23 cellular contexts compared by ENCODE assay signal in the genomic region with DNA sequence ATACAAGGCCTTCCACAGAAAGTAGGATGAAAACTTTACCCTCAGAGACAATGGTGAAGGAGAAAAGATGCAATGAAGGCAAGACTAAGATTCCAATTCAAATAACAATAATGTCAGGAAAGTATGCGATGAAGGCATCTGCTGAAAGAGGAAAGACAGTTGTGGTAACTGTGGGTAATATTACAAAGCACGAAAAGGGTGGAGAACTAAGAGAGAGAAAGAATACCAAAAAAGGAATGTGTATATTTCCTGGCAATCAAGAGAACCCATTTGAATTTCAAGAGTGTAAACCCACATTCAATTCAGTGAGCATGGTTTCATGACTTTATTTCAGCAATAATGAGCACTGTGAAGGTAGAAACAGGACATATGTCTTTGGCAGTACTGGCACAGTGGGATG.
A peak's percentile ranks its signal among the peaks of the same experiment; 100 is the strongest.
DNase-seq lines count a peak whose midpoint lies in the region; ATAC-seq and TF ChIP-seq lines count a peak whose summit lies in the region.
"Had no signal": no experiment of that assay in that cellular context is flagged by ENCODE, and none has a peak within 500 bp of the region (broad histone marks: within the 10 kb centered on the region; RNA-seq: fewer than 3 reads in every experiment).

No MANE protein-coding gene starts in this region.

- 49 to 53% methylated on average over 2 of the region's 2 CpGs for WGBS in gastroesophageal sphincter (ENCODE audit: low coverage in 1 of 2), 2 donors
- 62 to 95% methylated on average over 2 of the region's 2 CpGs for WGBS in thyroid gland, 2 donors

- H3K4me1 ChIP-seq in gastroesophageal sphincter (peaks cover 2 to 31% (median 3%) of the 10 kb centered on the region in 3 donors), thyroid gland (peaks cover 29 to 30% of the 10 kb centered on the region in 2 donors), gastrocnemius medialis (peaks cover 8 to 11% of the 10 kb centered on the region in 2 donors)
- H3K4me1 ChIP-seq: prostate gland had no signal

- H3K27me3 ChIP-seq in gastroesophageal sphincter: no peaks in the 10 kb centered on the region
- H3K27me3 ChIP-seq in thyroid gland: no peaks in the 10 kb centered on the region
- H3K27me3 ChIP-seq in gastrocnemius medialis: no peaks in the 10 kb centered on the region

- H3K27ac Mint-ChIP-seq in activated T-cell treated with anti-CD3 and anti-CD28 coated beads, Interleukin-2, amount 50 U/mL, for 72 hours: no peak overlapping the region
- no peak overlapping the region for H3K27ac Mint-ChIP-seq in activated T-cell treated with anti-CD3 and anti-CD28 coated beads, Interleukin-2, amount 50 U/mL, for 24 hours
- H3K27ac Mint-ChIP-seq: brain; CD8-positive, alpha-beta memory T cell; nephron progenitor cell had no signal

- peaks cover 27% of the 10 kb centered on the region for H3K4me1 Mint-ChIP-seq in activated T-cell treated with anti-CD3 and anti-CD28 coated beads, Interleukin-2, amount 50 U/mL, for 72 hours (ENCODE audit: low read depth)
- peaks cover 13% of the 10 kb centered on the region for H3K4me1 Mint-ChIP-seq in activated T-cell treated with anti-CD3 and anti-CD28 coated beads, Interleukin-2, amount 50 U/mL, for 24 hours (ENCODE audit: low read depth)
- H3K4me1 Mint-ChIP-seq: brain, nephron progenitor cell had no signal

- H3K4me3 ChIP-seq in gastroesophageal sphincter: no peak overlapping the region
- H3K4me3 ChIP-seq in thyroid gland (replicated peaks in 1 of 3): no peak overlapping the region
- H3K4me3 ChIP-seq in gastrocnemius medialis: no peak overlapping the region
- H3K4me3 ChIP-seq: dorsolateral prefrontal cortex, lung, prostate gland had no signal

- no peak for TF ChIP-seq EP300 in gastroesophageal sphincter (IDR thresholded peaks at IDR 0.05)

- H3K4me3 Mint-ChIP-seq in activated T-cell treated with anti-CD3 and anti-CD28 coated beads, Interleukin-2, amount 50 U/mL, for 72 hours: peak overlapping the region; percentile 7 to 56
- no peak overlapping the region for H3K4me3 Mint-ChIP-seq in activated T-cell treated with anti-CD3 and anti-CD28 coated beads, Interleukin-2, amount 50 U/mL, for 24 hours
- H3K4me3 Mint-ChIP-seq: brain; CD8-positive, alpha-beta memory T cell; nephron progenitor cell had no signal

- in situ Hi-C loops in gastrocnemius medialis (cut with MboI; ENCODE audit: low sequenced_read_pairs in 4 of 4): loop anchor here in 3 of 4 donors (25.0 kb wide), 2 partner anchors 290 to 765 kb away; partner anchors contain the start of gene CBR4 (in 1 of the 3)

- H3K9me3 Mint-ChIP-seq in activated T-cell treated with anti-CD3 and anti-CD28 coated beads, Interleukin-2, amount 50 U/mL, for 72 hours: peaks cover 3 to 5% of the 10 kb centered on the region in 2 donors
- H3K9me3 Mint-ChIP-seq in activated T-cell treated with anti-CD3 and anti-CD28 coated beads, Interleukin-2, amount 50 U/mL, for 24 hours: peaks cover under 1% of the 10 kb centered on the region

- ATAC-seq in activated T-cell treated with anti-CD3 and anti-CD28 coated beads, Interleukin-2, amount 50 U/mL, for 72 hours (replicated peaks in 1 of 2): no peak
- ATAC-seq in SK-N-SH treated with all-trans-retinoic acid at 6 μM for 48 hours (peak; percentile 26; the same call in 2 of the 3 replicates), gastroesophageal sphincter (no peak), gastrocnemius medialis (no peak)
- ATAC-seq: HCT116 had no signal

- peaks cover 5% of the 10 kb centered on the region for H3K27me3 Mint-ChIP-seq in activated T-cell treated with anti-CD3 and anti-CD28 coated beads, Interleukin-2, amount 50 U/mL, for 72 hours (ENCODE audit: low read depth)
- peaks cover 18% of the 10 kb centered on the region for H3K27me3 Mint-ChIP-seq in activated T-cell treated with anti-CD3 and anti-CD28 coated beads, Interleukin-2, amount 50 U/mL, for 24 hours
- H3K27me3 Mint-ChIP-seq: brain had no signal

- peak overlapping the region in 3 of 4 donors; percentile 24 to 33 (median 29) for H3K27ac ChIP-seq in gastroesophageal sphincter
- peak overlapping the region; percentile 64 to 68 (median 66) for H3K27ac ChIP-seq in thyroid gland
- H3K27ac ChIP-seq in gastrocnemius medialis: peak overlapping the region in 1 of 4 donors; percentile 40
- H3K27ac ChIP-seq: dorsolateral prefrontal cortex, prostate gland had no signal

- TF ChIP-seq POLR2A in gastroesophageal sphincter (IDR thresholded peaks at IDR 0.05) (no peak), thyroid gland (IDR thresholded peaks at IDR 0.05) (no peak), gastrocnemius medialis (IDR thresholded peaks at IDR 0.05) (no peak)

- DNase-seq in activated T-cell treated with anti-CD3 and anti-CD28 coated beads, Interleukin-2, amount 50 U/mL, for 72 hours: no peak
- no peak for DNase-seq in activated T-cell treated with anti-CD3 and anti-CD28 coated beads, Interleukin-2, amount 50 U/mL, for 24 hours
- DNase-seq in thyroid gland (no peak), OCI-M1 (lab: John Stamatoyannopoulos, UW) (no peak), putamen (ENCODE audit: low spot score) (no peak), gastrocnemius medialis (no peak)
- DNase-seq: activated CD4-positive, CD25-positive, alpha-beta regulatory T cell treated with anti-CD3 and anti-CD28 coated beads, Interleukin-2, amount 50 U/mL, for 72 hours; activated CD8-positive, alpha-beta memory T cell treated with anti-CD3 and anti-CD28 coated beads, Interleukin-2, amount 50 U/mL, for 4 hours; activated naive CD4-positive, alpha-beta T cell treated with anti-CD3 and anti-CD28 coated beads, Interleukin-2, amount 50 U/mL, for 16 hours; CD8-positive, alpha-beta memory T cell; DND-41; dorsolateral prefrontal cortex; NCI-H1694 treated with DMSO at 0.1 percent for 48 hours; NCI-H345; nephron progenitor cell; NK-92 treated with Interleukin-12 subunit alpha and Interleukin-12 subunit beta, amount 100 ng/mL, for 24 hours; stimulated activated naive CD4-positive, alpha-beta T cell treated with Interleukin-2 at 50 U/mL for 16 hours had no signal

- peaks cover 2% of the 10 kb centered on the region in 2 donors for H3K36me3 Mint-ChIP-seq in activated T-cell treated with anti-CD3 and anti-CD28 coated beads, Interleukin-2, amount 50 U/mL, for 72 hours (ENCODE audit: insufficient read depth in 2 of 2)
- no peaks in the 10 kb centered on the region for H3K36me3 Mint-ChIP-seq in activated T-cell treated with anti-CD3 and anti-CD28 coated beads, Interleukin-2, amount 50 U/mL, for 24 hours (ENCODE audit: low read depth)
- H3K36me3 Mint-ChIP-seq: CD8-positive, alpha-beta memory T cell had no signal

- TF ChIP-seq CTCF in gastroesophageal sphincter (IDR thresholded peaks at IDR 0.05) (no peak), thyroid gland (IDR thresholded peaks at IDR 0.05) (no peak), gastrocnemius medialis (IDR thresholded peaks at IDR 0.05 in 4 of 5, conservative IDR thresholded peaks at IDR 0.05 in 1 of 5) (no peak)

- H3K36me3 ChIP-seq in gastroesophageal sphincter (no peaks in the 10 kb centered on the region), thyroid gland (no peaks in the 10 kb centered on the region), gastrocnemius medialis (no peaks in the 10 kb centered on the region)
- H3K36me3 ChIP-seq: prostate gland had no signal

- no peaks in the 10 kb centered on the region for H3K9me3 ChIP-seq in gastroesophageal sphincter
- no peaks in the 10 kb centered on the region for H3K9me3 ChIP-seq in thyroid gland
- H3K9me3 ChIP-seq in gastrocnemius medialis: no peaks in the 10 kb centered on the region
- H3K9me3 ChIP-seq: prostate gland had no signal

- intact Hi-C loops in thyroid gland (cut with DNase I): no loop called here
- intact Hi-C loops in gastrocnemius medialis (cut with DNase I; ENCODE audit: low total_unique reads): no loop called here

TF ChIP-seq in SK-N-SH treated with all-trans-retinoic acid at 6 μM for 48 hours, 23 proteins besides CTCF, POLR2A, EP300 and RAD21:
- TF ChIP-seq PATZ1 (CRISPR knock-in tag; IDR thresholded peaks at IDR 0.05; ENCODE audit: borderline replicate concordance): no peak
- TF ChIP-seq ZNF70 (CRISPR knock-in tag; IDR thresholded peaks at IDR 0.05): no peak
- no peak for TF ChIP-seq OSR1 (CRISPR knock-in tag; IDR thresholded peaks at IDR 0.05)
